15 cellular contexts compared by ENCODE assay signal in the genomic region with DNA sequence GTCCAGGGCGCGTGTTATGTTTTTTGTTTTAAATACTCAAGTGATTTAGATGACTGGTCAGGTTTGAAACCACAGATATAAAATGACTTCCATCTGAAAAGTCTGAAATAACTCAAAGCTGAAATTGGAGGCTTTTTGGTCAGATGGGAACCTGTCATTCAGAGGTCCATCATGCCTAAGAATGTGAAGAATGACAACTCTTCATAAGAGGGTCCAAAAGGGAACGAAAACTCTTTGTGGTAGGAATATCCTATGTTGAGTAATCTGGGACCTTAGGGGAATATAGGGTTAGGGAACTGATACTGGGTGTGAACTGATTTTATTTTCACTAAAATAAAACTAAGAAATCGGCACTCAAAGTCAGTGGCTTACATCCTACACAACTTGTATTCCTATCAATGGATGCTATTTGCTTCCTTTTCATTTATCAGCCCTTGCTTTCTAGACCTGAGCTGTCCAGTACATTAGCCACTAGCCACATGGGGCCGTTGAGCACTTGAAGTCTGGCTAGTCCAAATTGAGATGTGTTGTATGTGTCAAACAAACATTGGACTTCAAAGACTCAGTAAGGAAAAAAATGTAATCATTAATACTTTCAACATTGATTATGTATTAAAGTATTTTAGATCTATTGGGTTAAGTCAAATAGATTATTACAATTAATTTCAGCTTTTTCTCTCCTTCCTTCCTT. TPM values are rescaled to one million over a fixed set of nuclear protein-coding genes. Genes with fewer than 3 reads are reported as not detected.
A peak's percentile ranks its signal among the peaks of the same experiment; 100 is the strongest.
DNase-seq lines count a peak whose midpoint lies in the region; ATAC-seq and TF ChIP-seq lines count a peak whose summit lies in the region.
"Had no signal": no experiment of that assay in that cellular context is flagged by ENCODE, and none has a peak within 500 bp of the region (broad histone marks: within the 10 kb centered on the region; RNA-seq: fewer than 3 reads in every experiment).

No MANE protein-coding gene starts in this region.

- H3K4me3 ChIP-seq in BLaER1 (no peak overlapping the region), sigmoid colon (no peak overlapping the region)
- H3K4me3 ChIP-seq: GM23338, lung had no signal

- no peaks in the 10 kb centered on the region for H4K20me1 ChIP-seq in BLaER1

- H3K27ac Mint-ChIP-seq in central memory CD8-positive, alpha-beta T cell (ENCODE audit: low read depth): no peak overlapping the region
- H3K27ac Mint-ChIP-seq: GM23338, WTC11 had no signal

- TF ChIP-seq POLR2A in sigmoid colon (IDR thresholded peaks at IDR 0.05): no peak

- H3K4me2 ChIP-seq in BLaER1: peak overlapping the region; percentile 77
- H3K4me2 ChIP-seq: GM23338 had no signal

- no peaks in the 10 kb centered on the region for H3K27me3 Mint-ChIP-seq in central memory CD8-positive, alpha-beta T cell

- H3K4me1 ChIP-seq in BLaER1: peaks cover 31% of the 10 kb centered on the region
- peaks cover 0 to 24% (median 19%) of the 10 kb centered on the region in 4 donors for H3K4me1 ChIP-seq in sigmoid colon

- H3K27ac ChIP-seq in BLaER1 (no peak overlapping the region), sigmoid colon (no peak overlapping the region)
- H3K27ac ChIP-seq: parathyroid adenoma had no signal

- TF ChIP-seq EP300 in sigmoid colon (IDR thresholded peaks at IDR 0.05): no peak

- WGBS in sigmoid colon, 2 donors: 67 to 72% methylated on average over 5 of the region's 5 CpGs

- H3K4me1 Mint-ChIP-seq in central memory CD8-positive, alpha-beta T cell: peaks cover 27% of the 10 kb centered on the region

- no peak for TF ChIP-seq CTCF in sigmoid colon (IDR thresholded peaks at IDR 0.05)

- peaks cover 46% of the 10 kb centered on the region for H3K27me3 ChIP-seq in BLaER1
- H3K27me3 ChIP-seq in sigmoid colon: peaks cover 0 to 23% (median 0%) of the 10 kb centered on the region in 3 donors

- H3K4me3 Mint-ChIP-seq in central memory CD8-positive, alpha-beta T cell: peak overlapping the region; percentile 88
- H3K4me3 Mint-ChIP-seq: GM23338, WTC11 had no signal

- DNase-seq in central memory CD8-positive, alpha-beta T cell (ENCODE audit: low spot score in 2 of 2): no peak
- DNase-seq in kidney glomerular epithelial cell (lab: John Stamatoyannopoulos, UW) (no peak), NCI-H2171 treated with DMSO at 0.1 percent for 48 hours (lab: John Stamatoyannopoulos, UW) (no peak), sigmoid colon (no peak)
- no peak for DNase-seq in activated effector memory CD4-positive, alpha-beta T cell treated with Interleukin-2 at 50 U/mL for 16 hours
- DNase-seq: hippocampal formation, NCI-H1694, NCI-H748 treated with DMSO at 0.1 percent for 48 hours had no signal

- H3K9me3 Mint-ChIP-seq in central memory CD8-positive, alpha-beta T cell: no peaks in the 10 kb centered on the region
- H3K9me3 Mint-ChIP-seq: GM23338, WTC11 had no signal

- no peak overlapping the region for H3K9ac ChIP-seq in BLaER1
- H3K9ac ChIP-seq: parathyroid adenoma had no signal

- H3K36me3 Mint-ChIP-seq in central memory CD8-positive, alpha-beta T cell (ENCODE audit: insufficient read depth): peaks cover 20% of the 10 kb centered on the region
- H3K36me3 Mint-ChIP-seq: WTC11 had no signal

- intact Hi-C loops in sigmoid colon (cut with DNase I): no loop called here

- peaks cover 12% of the 10 kb centered on the region for H3K9me3 ChIP-seq in BLaER1
- H3K9me3 ChIP-seq in sigmoid colon: no peaks in the 10 kb centered on the region

- ATAC-seq in GM18520 (IDR thresholded peaks at IDR 0.05; ENCODE audit: unreplicated experiment) (peak; percentile 41), HG03342 (IDR thresholded peaks at IDR 0.05; ENCODE audit: unreplicated experiment) (peak; percentile 57)
- ATAC-seq in central memory CD8-positive, alpha-beta T cell (replicated peaks; ENCODE audit: extremely low read depth, poor library complexity, severe bottlenecking): no peak
- ATAC-seq: GM23338, WTC11 had no signal

- no peaks in the 10 kb centered on the region for H3K36me3 ChIP-seq in BLaER1
- no peaks in the 10 kb centered on the region for H3K36me3 ChIP-seq in sigmoid colon

RNA-seq across cellular contexts. Expression of a gene that starts 56.3 kb away (rescaled TPM):
- total RNA-seq in sigmoid colon: 10 to 100 TPM; 17.0 to 31.6 (median 26.4) TPM
- 10 to 100 TPM in 1 of 3 donors, 1 to 10 TPM in 2; 8.4 to 10.4 (median 9.6) TPM for polyA plus RNA-seq in sigmoid colon
